ENCODE assay signal across 8 cellular contexts in the genomic region with DNA sequence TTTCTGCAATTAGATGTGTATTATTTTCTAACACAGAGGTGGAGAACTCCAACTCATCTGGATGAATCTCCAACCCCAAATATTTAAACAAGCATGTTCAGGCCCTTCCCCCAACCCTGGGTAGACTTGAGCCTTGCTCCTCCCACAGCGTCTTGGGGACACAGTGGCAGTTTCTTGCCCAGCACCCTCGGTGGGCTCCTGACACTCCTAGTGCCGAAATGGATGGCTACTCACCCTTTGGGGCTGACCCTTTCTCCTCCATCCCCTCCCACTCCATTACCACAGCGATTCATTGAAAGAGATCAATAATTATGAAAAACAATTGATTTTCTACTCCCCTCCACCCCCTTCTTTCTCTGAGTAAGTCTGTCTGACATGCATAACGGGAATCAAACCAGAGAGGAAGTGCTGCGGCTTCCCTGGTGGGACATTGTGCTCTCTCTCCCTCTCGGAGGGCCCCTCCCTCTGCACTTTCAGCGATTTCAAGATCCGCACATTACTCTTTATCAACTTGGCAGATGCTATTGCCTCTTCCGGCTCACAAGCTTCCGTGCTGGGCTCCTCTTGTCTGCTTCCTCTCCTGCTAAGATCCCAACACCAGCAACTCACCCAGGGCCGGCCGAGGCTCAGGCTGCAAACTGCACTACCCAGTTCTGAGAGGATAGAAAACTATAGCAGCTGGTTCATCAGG.
A peak's percentile ranks its signal among the peaks of the same experiment; 100 is the strongest.
DNase-seq lines count a peak whose midpoint lies in the region; ATAC-seq and TF ChIP-seq lines count a peak whose summit lies in the region.

No MANE protein-coding gene starts in this region.

- H3K27me3 Mint-ChIP-seq in activated CD4-positive, alpha-beta memory T cell treated with anti-CD3 and anti-CD28 coated beads for 36 hours = no peaks in the 10 kb centered on the region

- H2AFZ ChIP-seq in fibroblast of lung (ENCODE audit: low read length) (peak overlapping the region; percentile 32), osteoblast (ENCODE audit: low read length) (peak overlapping the region; percentile 94)

- no peaks in the 10 kb centered on the region for H3K79me2 ChIP-seq in fibroblast of lung (ENCODE audit: control insufficient read depth, insufficient read depth, low read length)
- no peaks in the 10 kb centered on the region for H3K79me2 ChIP-seq in osteoblast (ENCODE audit: insufficient read depth, low read length)

- H3K4me1 ChIP-seq in fibroblast of lung (ENCODE audit: control insufficient read depth, extremely low read depth, insufficient read depth, low read length) (no peaks in the 10 kb centered on the region), osteoblast (ENCODE audit: insufficient read depth, low read length) (peaks cover 16% of the 10 kb centered on the region)

- no peaks in the 10 kb centered on the region for H4K20me1 ChIP-seq in fibroblast of lung (ENCODE audit: control insufficient read depth, extremely low read depth, insufficient read depth, low read length)
- H4K20me1 ChIP-seq in osteoblast (ENCODE audit: insufficient read depth, low read length) = no peaks in the 10 kb centered on the region

- CTCF ChIA-PET in activated CD4-positive, alpha-beta memory T cell treated with anti-CD3 and anti-CD28 coated beads for 36 hours (lab: Charles Lee) = interaction anchor here (1.1 to 1.3 kb wide), 2 partner anchors 11 to 32 kb away, joined by 3 to 6 read pairs; no protein-coding TSS in a partner anchor

- H3K27ac Mint-ChIP-seq in activated CD4-positive, alpha-beta memory T cell treated with anti-CD3 and anti-CD28 coated beads for 36 hours = peak overlapping the region; percentile 70

- ATAC-seq in HG03139 (IDR thresholded peaks at IDR 0.05; ENCODE audit: unreplicated experiment) (peak; percentile 40), GM18870 (IDR thresholded peaks at IDR 0.05; ENCODE audit: unreplicated experiment) (no peak), HG03039 (IDR thresholded peaks at IDR 0.05; ENCODE audit: unreplicated experiment) (no peak)

- H3K36me3 ChIP-seq in fibroblast of lung (ENCODE audit: control insufficient read depth, insufficient read depth, low read length) = no peaks in the 10 kb centered on the region
- H3K36me3 ChIP-seq in osteoblast (ENCODE audit: insufficient read depth, low read length) = no peaks in the 10 kb centered on the region

- H3K4me3 Mint-ChIP-seq in activated CD4-positive, alpha-beta memory T cell treated with anti-CD3 and anti-CD28 coated beads for 36 hours = peak overlapping the region; percentile 58

- H3K4me1 Mint-ChIP-seq in activated CD4-positive, alpha-beta memory T cell treated with anti-CD3 and anti-CD28 coated beads for 36 hours (ENCODE audit: low read depth) = peaks cover 45% of the 10 kb centered on the region

- no peak overlapping the region for H3K9ac ChIP-seq in fibroblast of lung (ENCODE audit: insufficient read depth, low read length)

- no peaks in the 10 kb centered on the region for H3K36me3 Mint-ChIP-seq in activated CD4-positive, alpha-beta memory T cell treated with anti-CD3 and anti-CD28 coated beads for 36 hours

- POLR2A ChIA-PET in activated CD4-positive, alpha-beta memory T cell treated with anti-CD3 and anti-CD28 coated beads for 36 hours (lab: Charles Lee) = interaction anchor here (0.6 to 1.2 kb wide), 2 partner anchors 11 to 15 kb away, joined by 3 read pairs; no protein-coding TSS in a partner anchor

- no peak for TF ChIP-seq CTCF in AG10803 (conservative IDR thresholded peaks at IDR 0.05; ENCODE audit: low read length)
- no peak for TF ChIP-seq CTCF in fibroblast of lung (conservative IDR thresholded peaks at IDR 0.05 in 1 of 2, IDR thresholded peaks at IDR 0.05 in 1 of 2; ENCODE audit: low read depth in 1 of 2, low read length in 2 of 2)
- TF ChIP-seq CTCF in osteoblast (IDR thresholded peaks at IDR 0.05; ENCODE audit: extremely low read depth, low read depth, low read length) = no peak

- H3K4me3 ChIP-seq in AG10803 (ENCODE audit: low read length) (no peak overlapping the region), fibroblast of lung (replicated peaks in 1 of 4; ENCODE audit: control extremely low read depth in 1 of 4, insufficient read depth in 1 of 4, low read depth in 3 of 4, low read length in 4 of 4) (no peak overlapping the region), osteoblast (ENCODE audit: insufficient read depth, low read length) (peak overlapping the region; percentile 64)

- H3K27ac ChIP-seq in fibroblast of lung (ENCODE audit: insufficient read depth, low read length) (no peak overlapping the region), osteoblast (ENCODE audit: low read depth, low read length) (no peak overlapping the region)

- intact Hi-C loops in activated CD4-positive, alpha-beta memory T cell treated with anti-CD3 and anti-CD28 coated beads for 36 hours (cut with micrococcal nuclease) = loop anchor here (1.0 to 10.0 kb wide), 7 partner anchors 11 to 1662 kb away; a partner anchor contains a TSS

- H3K27me3 ChIP-seq in fibroblast of lung (ENCODE audit: control insufficient read depth, insufficient read depth, low read length) = no peaks in the 10 kb centered on the region
- no peaks in the 10 kb centered on the region for H3K27me3 ChIP-seq in osteoblast (ENCODE audit: insufficient read depth, low read length)

- no peaks in the 10 kb centered on the region for H3K9me3 ChIP-seq in fibroblast of lung (ENCODE audit: control insufficient read depth, insufficient read depth, low read depth, low read length)
- no peaks in the 10 kb centered on the region for H3K9me3 ChIP-seq in osteoblast (ENCODE audit: low read depth, low read length)

- DNase-seq in AG10803 (ENCODE audit: low read depth) (peak; percentile 23), fibroblast of lung (ENCODE audit: low read depth in 2 of 2) (peak; percentile 5 to 71), osteoblast (ENCODE audit: insufficient read length, low spot score, missing footprints) (peak; percentile 42), NCI-H2107 treated with DMSO at 0.1 percent for 48 hours (lab: John Stamatoyannopoulos, UW; ENCODE audit: unreplicated experiment) (no peak)
- DNase-seq in activated CD4-positive, alpha-beta memory T cell treated with anti-CD3 and anti-CD28 coated beads for 36 hours = peak; percentile 84

- H3K9me3 Mint-ChIP-seq in activated CD4-positive, alpha-beta memory T cell treated with anti-CD3 and anti-CD28 coated beads for 36 hours = peaks cover 4% of the 10 kb centered on the region

- H3K4me2 ChIP-seq in fibroblast of lung (ENCODE audit: extremely low read depth, insufficient read depth, low read length) (no peak overlapping the region), osteoblast (ENCODE audit: insufficient read depth, low read length) (peak overlapping the region; percentile 86)
